1 cellular context compared by ENCODE assay signal in the genomic region with DNA sequence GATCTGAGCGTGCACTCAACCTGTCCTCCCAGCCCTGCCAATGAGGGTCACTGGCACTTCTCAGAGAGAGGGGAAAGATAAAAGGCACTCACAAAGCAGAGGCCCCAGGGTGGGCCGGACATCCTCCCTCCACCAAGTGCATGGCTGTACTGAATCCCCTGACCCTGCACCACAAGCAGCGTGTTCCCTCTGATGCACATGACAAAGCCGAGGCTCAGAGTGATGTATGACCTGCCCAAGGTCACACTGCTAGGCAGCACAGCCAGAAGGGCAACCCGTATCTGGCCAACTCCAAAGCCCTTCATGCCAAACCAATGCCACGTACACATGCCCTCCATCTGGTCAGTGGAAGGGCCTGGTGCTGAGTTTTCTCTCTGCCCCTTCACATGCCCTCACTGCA.
TF ChIP-seq lines count a peak whose summit lies in the region.

No MANE protein-coding gene starts in this region.

TF ChIP-seq in H1, 55 proteins besides CTCF, POLR2A, EP300 and RAD21:
- TF ChIP-seq TBP (IDR thresholded peaks at IDR 0.05; ENCODE audit: low read depth, low read length) (no peak), HDAC2 (IDR thresholded peaks at IDR 0.05; ENCODE audit: borderline replicate concordance in 1 of 2, low read depth in 2 of 2, low read length in 2 of 2) (no peak), RBBP5 (IDR thresholded peaks at IDR 0.05; ENCODE audit: borderline replicate concordance, low read depth, low read length) (no peak), JUND (IDR thresholded peaks at IDR 0.05; ENCODE audit: low read length) (no peak), ASH2L (IDR thresholded peaks at IDR 0.05; ENCODE audit: low read length) (no peak), GTF2F1 (IDR thresholded peaks at IDR 0.05; ENCODE audit: borderline replicate concordance, low read depth, low read length) (no peak), TCF12 (IDR thresholded peaks at IDR 0.05; ENCODE audit: low read depth, low read length) (no peak), CREB1 (IDR thresholded peaks at IDR 0.05) (no peak), MAFK (IDR thresholded peaks at IDR 0.05; ENCODE audit: low read depth, low read length) (no peak), SRF (IDR thresholded peaks at IDR 0.05; ENCODE audit: low read depth, low read length) (no peak), SIN3A (conservative IDR thresholded peaks at IDR 0.05 in 1 of 2, IDR thresholded peaks at IDR 0.05 in 1 of 2; ENCODE audit: low read depth in 1 of 2, low read length in 2 of 2) (no peak), KDM4A (IDR thresholded peaks at IDR 0.05; ENCODE audit: low read depth, low read length, severe bottlenecking) (no peak), SUZ12 (IDR thresholded peaks at IDR 0.05; ENCODE audit: low read length) (no peak), SAP30 (IDR thresholded peaks at IDR 0.05; ENCODE audit: insufficient read depth, insufficient replicate concordance, low read length) (no peak)
- TF ChIP-seq, protein P1, sequence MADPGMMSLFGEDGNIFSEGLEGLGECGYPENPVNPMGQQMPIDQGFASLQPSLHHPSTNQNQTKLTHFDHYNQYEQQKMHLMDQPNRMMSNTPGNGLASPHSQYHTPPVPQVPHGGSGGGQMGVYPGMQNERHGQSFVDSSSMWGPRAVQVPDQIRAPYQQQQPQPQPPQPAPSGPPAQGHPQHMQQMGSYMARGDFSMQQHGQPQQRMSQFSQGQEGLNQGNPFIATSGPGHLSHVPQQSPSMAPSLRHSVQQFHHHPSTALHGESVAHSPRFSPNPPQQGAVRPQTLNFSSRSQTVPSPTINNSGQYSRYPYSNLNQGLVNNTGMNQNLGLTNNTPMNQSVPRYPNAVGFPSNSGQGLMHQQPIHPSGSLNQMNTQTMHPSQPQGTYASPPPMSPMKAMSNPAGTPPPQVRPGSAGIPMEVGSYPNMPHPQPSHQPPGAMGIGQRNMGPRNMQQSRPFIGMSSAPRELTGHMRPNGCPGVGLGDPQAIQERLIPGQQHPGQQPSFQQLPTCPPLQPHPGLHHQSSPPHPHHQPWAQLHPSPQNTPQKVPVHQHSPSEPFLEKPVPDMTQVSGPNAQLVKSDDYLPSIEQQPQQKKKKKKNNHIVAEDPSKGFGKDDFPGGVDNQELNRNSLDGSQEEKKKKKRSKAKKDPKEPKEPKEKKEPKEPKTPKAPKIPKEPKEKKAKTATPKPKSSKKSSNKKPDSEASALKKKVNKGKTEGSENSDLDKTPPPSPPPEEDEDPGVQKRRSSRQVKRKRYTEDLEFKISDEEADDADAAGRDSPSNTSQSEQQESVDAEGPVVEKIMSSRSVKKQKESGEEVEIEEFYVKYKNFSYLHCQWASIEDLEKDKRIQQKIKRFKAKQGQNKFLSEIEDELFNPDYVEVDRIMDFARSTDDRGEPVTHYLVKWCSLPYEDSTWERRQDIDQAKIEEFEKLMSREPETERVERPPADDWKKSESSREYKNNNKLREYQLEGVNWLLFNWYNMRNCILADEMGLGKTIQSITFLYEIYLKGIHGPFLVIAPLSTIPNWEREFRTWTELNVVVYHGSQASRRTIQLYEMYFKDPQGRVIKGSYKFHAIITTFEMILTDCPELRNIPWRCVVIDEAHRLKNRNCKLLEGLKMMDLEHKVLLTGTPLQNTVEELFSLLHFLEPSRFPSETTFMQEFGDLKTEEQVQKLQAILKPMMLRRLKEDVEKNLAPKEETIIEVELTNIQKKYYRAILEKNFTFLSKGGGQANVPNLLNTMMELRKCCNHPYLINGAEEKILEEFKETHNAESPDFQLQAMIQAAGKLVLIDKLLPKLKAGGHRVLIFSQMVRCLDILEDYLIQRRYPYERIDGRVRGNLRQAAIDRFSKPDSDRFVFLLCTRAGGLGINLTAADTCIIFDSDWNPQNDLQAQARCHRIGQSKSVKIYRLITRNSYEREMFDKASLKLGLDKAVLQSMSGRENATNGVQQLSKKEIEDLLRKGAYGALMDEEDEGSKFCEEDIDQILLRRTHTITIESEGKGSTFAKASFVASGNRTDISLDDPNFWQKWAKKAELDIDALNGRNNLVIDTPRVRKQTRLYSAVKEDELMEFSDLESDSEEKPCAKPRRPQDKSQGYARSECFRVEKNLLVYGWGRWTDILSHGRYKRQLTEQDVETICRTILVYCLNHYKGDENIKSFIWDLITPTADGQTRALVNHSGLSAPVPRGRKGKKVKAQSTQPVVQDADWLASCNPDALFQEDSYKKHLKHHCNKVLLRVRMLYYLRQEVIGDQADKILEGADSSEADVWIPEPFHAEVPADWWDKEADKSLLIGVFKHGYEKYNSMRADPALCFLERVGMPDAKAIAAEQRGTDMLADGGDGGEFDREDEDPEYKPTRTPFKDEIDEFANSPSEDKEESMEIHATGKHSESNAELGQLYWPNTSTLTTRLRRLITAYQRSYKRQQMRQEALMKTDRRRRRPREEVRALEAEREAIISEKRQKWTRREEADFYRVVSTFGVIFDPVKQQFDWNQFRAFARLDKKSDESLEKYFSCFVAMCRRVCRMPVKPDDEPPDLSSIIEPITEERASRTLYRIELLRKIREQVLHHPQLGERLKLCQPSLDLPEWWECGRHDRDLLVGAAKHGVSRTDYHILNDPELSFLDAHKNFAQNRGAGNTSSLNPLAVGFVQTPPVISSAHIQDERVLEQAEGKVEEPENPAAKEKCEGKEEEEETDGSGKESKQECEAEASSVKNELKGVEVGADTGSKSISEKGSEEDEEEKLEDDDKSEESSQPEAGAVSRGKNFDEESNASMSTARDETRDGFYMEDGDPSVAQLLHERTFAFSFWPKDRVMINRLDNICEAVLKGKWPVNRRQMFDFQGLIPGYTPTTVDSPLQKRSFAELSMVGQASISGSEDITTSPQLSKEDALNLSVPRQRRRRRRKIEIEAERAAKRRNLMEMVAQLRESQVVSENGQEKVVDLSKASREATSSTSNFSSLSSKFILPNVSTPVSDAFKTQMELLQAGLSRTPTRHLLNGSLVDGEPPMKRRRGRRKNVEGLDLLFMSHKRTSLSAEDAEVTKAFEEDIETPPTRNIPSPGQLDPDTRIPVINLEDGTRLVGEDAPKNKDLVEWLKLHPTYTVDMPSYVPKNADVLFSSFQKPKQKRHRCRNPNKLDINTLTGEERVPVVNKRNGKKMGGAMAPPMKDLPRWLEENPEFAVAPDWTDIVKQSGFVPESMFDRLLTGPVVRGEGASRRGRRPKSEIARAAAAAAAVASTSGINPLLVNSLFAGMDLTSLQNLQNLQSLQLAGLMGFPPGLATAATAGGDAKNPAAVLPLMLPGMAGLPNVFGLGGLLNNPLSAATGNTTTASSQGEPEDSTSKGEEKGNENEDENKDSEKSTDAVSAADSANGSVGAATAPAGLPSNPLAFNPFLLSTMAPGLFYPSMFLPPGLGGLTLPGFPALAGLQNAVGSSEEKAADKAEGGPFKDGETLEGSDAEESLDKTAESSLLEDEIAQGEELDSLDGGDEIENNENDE (IDR thresholded peaks at IDR 0.05; ENCODE audit: insufficient replicate concordance, low read length), result no peak
